ENCODE assay signal across 11 cellular contexts in genomic region chr7:116597384-116597783, GRCh38.
"Had no signal": no experiment of that assay in that cellular context is flagged by ENCODE, and none has a peak within 500 bp of the region (broad histone marks: within the 10 kb centered on the region; RNA-seq: fewer than 3 reads in every experiment).

No MANE protein-coding gene starts in this region.

- DNase-seq: GM23248, GOT3, H7, H9, HCEC 1CT, HFFc6 had no signal

- H3K27ac ChIP-seq: GM23248 had no signal

- H2AFZ ChIP-seq: GM23248, GM23338 had no signal

- H3K4me3 ChIP-seq: GM23248, GM23338, HAP-1 had no signal

- FAIRE-seq: H1, H54 had no signal

- H3K9ac ChIP-seq: GM23248 had no signal

- ATAC-seq: GM23338, HCT116 had no signal

- H3K4me2 ChIP-seq: GM23338 had no signal

- H3K9me3 ChIP-seq: HAP-1 had no signal

- H3K36me3 ChIP-seq: HAP-1 had no signal
